In the genomic region with DNA sequence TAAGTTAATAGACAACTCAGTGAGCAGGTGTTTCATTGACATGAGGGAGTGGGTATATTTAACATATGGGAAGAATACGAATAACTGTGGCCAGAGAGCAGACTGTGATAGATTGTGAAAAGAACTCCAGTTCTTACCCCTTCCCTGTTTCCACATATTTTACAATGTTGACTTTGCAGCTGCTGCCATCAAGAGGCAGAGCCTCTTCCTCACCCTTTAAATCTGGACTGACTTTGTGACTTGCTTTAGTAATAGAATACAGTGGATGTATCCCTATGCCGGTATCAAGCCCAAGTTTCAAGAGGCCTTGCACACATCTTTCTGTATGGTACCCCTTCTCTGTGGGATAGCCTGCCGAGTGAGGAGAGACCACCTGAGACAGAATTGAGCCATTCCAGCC, we compare ENCODE assay signal across 11 cellular contexts.
DNase-seq lines count a peak whose midpoint lies in the region; ATAC-seq and TF ChIP-seq lines count a peak whose summit lies in the region.
"Had no signal": no experiment of that assay in that cellular context is flagged by ENCODE, and none has a peak within 500 bp of the region (broad histone marks: within the 10 kb centered on the region; RNA-seq: fewer than 3 reads in every experiment).

No MANE protein-coding gene starts in this region.

- 0 out of 2 replicates have a peak, but pooled peaks have one; percentile 22 for TF ChIP-seq CTCF in HEK293 (tag by site-specific recombination; IDR thresholded peaks at IDR 0.05)
- peak; percentile 21; the same call in 1 of the 2 replicates for TF ChIP-seq CTCF in WERI-Rb-1 (IDR thresholded peaks at IDR 0.05; ENCODE audit: low read depth, low read length)
- TF ChIP-seq CTCF in type B pancreatic cell (conservative IDR thresholded peaks at IDR 0.05) = no peak
- TF ChIP-seq CTCF in CD8-positive, alpha-beta T cell (IDR thresholded peaks at IDR 0.05) = no peak

- no peaks in the 10 kb centered on the region for H3K4me1 Mint-ChIP-seq in type B pancreatic cell (ENCODE audit: unreplicated experiment)
- no peaks in the 10 kb centered on the region for H3K4me1 Mint-ChIP-seq in CD8-positive, alpha-beta T cell (ENCODE audit: low read depth)

- H3K36me3 Mint-ChIP-seq in type B pancreatic cell = no peaks in the 10 kb centered on the region
- H3K36me3 Mint-ChIP-seq in CD8-positive, alpha-beta T cell = no peaks in the 10 kb centered on the region

- H3K4me3 ChIP-seq in HEK293 (ENCODE audit: low read depth, low read length) (no peak overlapping the region), WERI-Rb-1 (ENCODE audit: low read depth, low read length) (no peak overlapping the region)
- H3K4me3 ChIP-seq in CD8-positive, alpha-beta T cell (ENCODE audit: low read depth, low read length) = no peak overlapping the region
- H3K4me3 ChIP-seq: stomach had no signal

- no peaks in the 10 kb centered on the region for H3K9me3 Mint-ChIP-seq in type B pancreatic cell
- H3K9me3 Mint-ChIP-seq in CD8-positive, alpha-beta T cell = no peaks in the 10 kb centered on the region

- intact Hi-C loops in CD8-positive, alpha-beta T cell (cut with DNase I, micrococcal nuclease) = no loop called here

- no peak overlapping the region for H3K27ac Mint-ChIP-seq in type B pancreatic cell
- H3K27ac Mint-ChIP-seq in CD8-positive, alpha-beta T cell = no peak overlapping the region

- CTCF ChIA-PET in HEK293 (lab: Yijun Ruan, JAX) = interaction anchor here (0.7 kb wide), 1 partner anchor 126 kb away, joined by 5 read pairs; no protein-coding TSS in a partner anchor
- CTCF ChIA-PET in CD8-positive, alpha-beta T cell (lab: Charles Lee) = no interaction called here

- H3K27ac ChIP-seq in HEK293 (ENCODE audit: extremely low read depth, low read depth, low read length) (no peak overlapping the region), WERI-Rb-1 (no peak overlapping the region)
- no peak overlapping the region for H3K27ac ChIP-seq in CD8-positive, alpha-beta T cell (ENCODE audit: low read depth, low read length)
- H3K27ac ChIP-seq: stomach had no signal

- no peak overlapping the region for H3K4me3 Mint-ChIP-seq in type B pancreatic cell
- H3K4me3 Mint-ChIP-seq in CD8-positive, alpha-beta T cell = no peak overlapping the region

- H3K4me1 ChIP-seq in HEK293 (ENCODE audit: control insufficient read depth, insufficient read depth, low read length) = no peaks in the 10 kb centered on the region
- no peaks in the 10 kb centered on the region for H3K4me1 ChIP-seq in CD8-positive, alpha-beta T cell (ENCODE audit: insufficient read depth, low read length)
- H3K4me1 ChIP-seq: stomach had no signal

- peaks cover 9% of the 10 kb centered on the region for H3K27me3 Mint-ChIP-seq in type B pancreatic cell
- peaks cover 3% of the 10 kb centered on the region for H3K27me3 Mint-ChIP-seq in CD8-positive, alpha-beta T cell (ENCODE audit: low read depth)

- no peaks in the 10 kb centered on the region for H3K36me3 ChIP-seq in HEK293 (ENCODE audit: control insufficient read depth in 2 of 2, insufficient read depth in 1 of 2, low read length in 2 of 2)
- no peaks in the 10 kb centered on the region for H3K36me3 ChIP-seq in WERI-Rb-1
- H3K36me3 ChIP-seq in CD8-positive, alpha-beta T cell (ENCODE audit: insufficient read depth, low read length) = no peaks in the 10 kb centered on the region
- H3K36me3 ChIP-seq: stomach had no signal

- DNase-seq in AG08395 (ENCODE audit: low spot score) = peak; percentile 16
- peak; percentile 7 for DNase-seq in WERI-Rb-1
- DNase-seq in hepatic stellate cell (ENCODE audit: low spot score) = peak; percentile 6
- DNase-seq in type B pancreatic cell (ENCODE audit: extremely low spot score, unreplicated experiment) = no peak
- no peak for DNase-seq in CD8-positive, alpha-beta T cell
- DNase-seq: aorta, stomach, T-helper 9 cell had no signal

- H3K27me3 ChIP-seq in WERI-Rb-1 (ENCODE audit: insufficient read depth, low read depth, severe bottlenecking) = no peaks in the 10 kb centered on the region
- H3K27me3 ChIP-seq in CD8-positive, alpha-beta T cell (ENCODE audit: insufficient read depth, low read length) = no peaks in the 10 kb centered on the region
- H3K27me3 ChIP-seq: stomach had no signal

- no peak for ATAC-seq in GM21528 (IDR thresholded peaks at IDR 0.05; ENCODE audit: low FRiP score, unreplicated experiment)
- no peak for ATAC-seq in GM19328 (IDR thresholded peaks at IDR 0.05; ENCODE audit: unreplicated experiment)
- no peak for ATAC-seq in CD8-positive, alpha-beta T cell

- POLR2A ChIA-PET in HEK293 (lab: Yijun Ruan, JAX) = no interaction called here
- POLR2A ChIA-PET in CD8-positive, alpha-beta T cell (lab: Charles Lee) = interaction anchor here (0.6 kb wide), 1 partner anchor 40 kb away, joined by 4 read pairs; no protein-coding TSS in a partner anchor

- H3K9me3 ChIP-seq in HEK293 (ENCODE audit: control insufficient read depth, insufficient read depth, low read depth, low read length) = no peaks in the 10 kb centered on the region
- no peaks in the 10 kb centered on the region for H3K9me3 ChIP-seq in WERI-Rb-1 (ENCODE audit: severe bottlenecking)
- no peaks in the 10 kb centered on the region for H3K9me3 ChIP-seq in CD8-positive, alpha-beta T cell (ENCODE audit: low read length)
- H3K9me3 ChIP-seq: stomach had no signal

TF ChIP-seq in HEK293, 187 proteins besides CTCF, POLR2A, EP300 and RAD21:
- TF ChIP-seq ZNF654 (tag by site-specific recombination; IDR thresholded peaks at IDR 0.05; ENCODE audit: low read depth) (peak; percentile 38; the same call in 1 of the 2 replicates), SP3 (tag by site-specific recombination; IDR thresholded peaks at IDR 0.05) (no peak)

Comparison
In these comparisons a context has a peak if more than half of its experiments do, and no peak if none do; other contexts are left out.
1. DNase-seq: peak in AG08395 (single experiment), WERI-Rb-1 (single experiment) and hepatic stellate cell (single experiment); none in type B pancreatic cell (single experiment) and CD8-positive, alpha-beta T cell (0 of 7).
2. CTCF ChIP-seq: peak in HEK293 (single experiment) and WERI-Rb-1 (single experiment); none in type B pancreatic cell (single experiment) and CD8-positive, alpha-beta T cell (single experiment).